Comparison of ENCODE assay signal across 9 cellular contexts in genomic region chr5:142322747-142323479, GRCh38. TPM values are rescaled to one million over a fixed set of nuclear protein-coding genes. Genes with fewer than 3 reads are reported as not detected.
DNase-seq lines count a peak whose midpoint lies in the region; ATAC-seq and TF ChIP-seq lines count a peak whose summit lies in the region.
"Had no signal": no experiment of that assay in that cellular context is flagged by ENCODE, and none has a peak within 500 bp of the region (broad histone marks: within the 10 kb centered on the region; RNA-seq: fewer than 3 reads in every experiment).

No MANE protein-coding gene starts in this region.

- POLR2A ChIA-PET in RWPE1 (lab: Yijun Ruan, JAX; ENCODE audit: low non-redundant PET) = interaction anchor here (0.6 to 1.0 kb wide), 2 partner anchors 12 to 340 kb away, joined by 6 read pairs; no protein-coding TSS in a partner anchor

- CTCF ChIA-PET in RWPE1 (lab: Yijun Ruan, JAX) = interaction anchor here (0.6 to 1.7 kb wide), 8 partner anchors 32 to 653 kb away, joined by 3 to 5 read pairs (median 4); no protein-coding TSS in a partner anchor

- peaks cover 10% of the 10 kb centered on the region for H3K4me1 ChIP-seq in parathyroid adenoma
- H3K4me1 ChIP-seq in mucosa of descending colon (ENCODE audit: low read depth) = peaks cover 50% of the 10 kb centered on the region

- intact Hi-C loops in mucosa of descending colon (cut with DNase I, micrococcal nuclease) = no loop called here
- intact Hi-C loops in left colon (cut with DNase I, micrococcal nuclease) = loop anchor here in 1 of 2 donors (10.0 kb wide), 1 partner anchor 222 kb away; no protein-coding TSS in a partner anchor

- no peak overlapping the region for H2AFZ ChIP-seq in parathyroid adenoma

- ATAC-seq in mucosa of descending colon (no peak), GM21381 (IDR thresholded peaks at IDR 0.05; ENCODE audit: unreplicated experiment) (no peak), left colon (no peak)

- no peak overlapping the region for H3K4me2 ChIP-seq in parathyroid adenoma (ENCODE audit: low read length)

- H3K36me3 ChIP-seq in parathyroid adenoma (ENCODE audit: control insufficient read depth, insufficient read depth, low read length) (no peaks in the 10 kb centered on the region), mucosa of descending colon (ENCODE audit: low read depth) (no peaks in the 10 kb centered on the region)

- TF ChIP-seq CTCF in RWPE1 (conservative IDR thresholded peaks at IDR 0.05; ENCODE audit: low read depth) (no peak), fibroblast of mammary gland (conservative IDR thresholded peaks at IDR 0.05; ENCODE audit: control insufficient read depth, insufficient read depth, low read depth, low read length) (no peak), parathyroid adenoma (IDR thresholded peaks at IDR 0.05) (no peak), mucosa of descending colon (IDR thresholded peaks at IDR 0.05) (no peak)

- no peaks in the 10 kb centered on the region for H3K9me3 ChIP-seq in parathyroid adenoma (ENCODE audit: control insufficient read depth, low read length)
- no peaks in the 10 kb centered on the region for H3K9me3 ChIP-seq in mucosa of descending colon

- H3K4me3 ChIP-seq in fibroblast of mammary gland (ENCODE audit: control insufficient read depth, low read depth, low read length) (peak overlapping the region; percentile 97), parathyroid adenoma (ENCODE audit: low read depth, low read length) (peak overlapping the region; percentile 58), mucosa of descending colon (no peak overlapping the region)

- H3K27ac ChIP-seq in RWPE1 (peak overlapping the region; percentile 91), parathyroid adenoma (peak overlapping the region; percentile 95)

- no peak overlapping the region for H3K9ac ChIP-seq in parathyroid adenoma

- peak; percentile 50 for DNase-seq in Daoy (ENCODE audit: low read depth)
- peak; percentile 21 for DNase-seq in RWPE1 (ENCODE audit: low spot score)
- DNase-seq in fibroblast of mammary gland (ENCODE audit: low read depth) = peak; percentile 72
- DNase-seq in mucosa of descending colon = no peak
- no peak for DNase-seq in islet precursor cell
- DNase-seq in left colon = no peak
- DNase-seq: stimulated activated naive CD4-positive, alpha-beta T cell had no signal

- peaks cover 10% of the 10 kb centered on the region for H3K79me2 ChIP-seq in parathyroid adenoma

- no peaks in the 10 kb centered on the region for H3K27me3 ChIP-seq in parathyroid adenoma (ENCODE audit: control insufficient read depth, insufficient read depth, low read length)

RNA-seq across cellular contexts. Expression of gene SPRY4, which starts 1.9 kb away (rescaled TPM):
- 3.2 and 3.7 TPM in 2 replicates for total RNA-seq in Daoy (2014; rRNA removed; shearing (Covaris generic))
- 10 to 100 TPM; 10.7 to 13.8 (median 11.6) TPM for total RNA-seq in mucosa of descending colon
- total RNA-seq in left colon = 1 to 10 TPM; 9.5 to 9.7 TPM

Comparison
In these comparisons a context has a peak if more than half of its experiments do, and no peak if none do; other contexts are left out.
1. DNase-seq: peak in Daoy (single experiment), RWPE1 (single experiment) and fibroblast of mammary gland (single experiment); none in mucosa of descending colon (0 of 3), islet precursor cell (single experiment) and left colon (0 of 2).